10 cellular contexts compared by ENCODE assay signal in genomic region chr12:10392394-10392930, GRCh38. TPM values are rescaled to one million over a fixed set of nuclear protein-coding genes. Genes with fewer than 3 reads are reported as not detected.
A peak's percentile ranks its signal among the peaks of the same experiment; 100 is the strongest.
DNase-seq lines count a peak whose midpoint lies in the region; ATAC-seq, FAIRE-seq and TF ChIP-seq lines count a peak whose summit lies in the region.
"Had no signal": no experiment of that assay in that cellular context is flagged by ENCODE, and none has a peak within 500 bp of the region (broad histone marks: within the 10 kb centered on the region; RNA-seq: fewer than 3 reads in every experiment).

No MANE protein-coding gene starts in this region.

- POLR2A ChIA-PET in activated CD8-positive, alpha-beta T cell treated with anti-CD3 and anti-CD28 coated beads, Interleukin-2, amount 10 ng/mL, durations not matched to agents 7 days and 5 days (lab: Charles Lee), result interaction anchor here (0.7 to 8.5 kb wide), 16 partner anchors 8 to 742 kb away, joined by 3 to 69 read pairs (median 4); partner anchors contain the start of genes CD69 and CLEC2B

- CTCF ChIA-PET in activated CD8-positive, alpha-beta T cell treated with anti-CD3 and anti-CD28 coated beads, Interleukin-2, amount 10 ng/mL, durations not matched to agents 7 days and 5 days (lab: Charles Lee), result interaction anchor here (0.7 to 4.1 kb wide), 10 partner anchors 11 to 167 kb away, joined by 3 to 31 read pairs (median 4); no protein-coding TSS in a partner anchor

- H3K36me3 Mint-ChIP-seq in activated CD8-positive, alpha-beta T cell treated with anti-CD3 and anti-CD28 coated beads, Interleukin-2, amount 10 ng/mL, durations not matched to agents 7 days and 5 days (ENCODE audit: low read depth), result peaks cover 15% of the 10 kb centered on the region
- H3K36me3 Mint-ChIP-seq in glutamatergic neuron (ENCODE audit: unreplicated experiment), result no peaks in the 10 kb centered on the region

- H4K20me1 ChIP-seq in GM23248 (ENCODE audit: insufficient read depth) (no peaks in the 10 kb centered on the region), keratinocyte (ENCODE audit: control insufficient read depth, extremely low read depth, insufficient read depth, low read length) (no peaks in the 10 kb centered on the region)

- DNase-seq in GM04504 (ENCODE audit: low read depth) (peak; percentile 92), GM23248 (peak; percentile 90), LoVo (ENCODE audit: low spot score) (peak; percentile 84), keratinocyte (ENCODE audit: low read depth, low spot score) (peak; percentile 58), glutamatergic neuron (no peak), superior temporal gyrus (ENCODE audit: extremely low spot score) (no peak)
- peak; percentile 79 for DNase-seq in activated CD8-positive, alpha-beta T cell treated with anti-CD3 and anti-CD28 coated beads, Interleukin-2, amount 10 ng/mL, durations not matched to agents 7 days and 5 days

- peak; percentile 94 for FAIRE-seq in keratinocyte (lab: Jason Lieb, UNC)
- FAIRE-seq: islet of Langerhans had no signal

- H3K27me3 Mint-ChIP-seq in activated CD8-positive, alpha-beta T cell treated with anti-CD3 and anti-CD28 coated beads, Interleukin-2, amount 10 ng/mL, durations not matched to agents 7 days and 5 days (ENCODE audit: low read depth), result no peaks in the 10 kb centered on the region
- H3K27me3 Mint-ChIP-seq in glutamatergic neuron (ENCODE audit: unreplicated experiment), result no peaks in the 10 kb centered on the region

- peaks cover 57% of the 10 kb centered on the region for H3K4me1 Mint-ChIP-seq in activated CD8-positive, alpha-beta T cell treated with anti-CD3 and anti-CD28 coated beads, Interleukin-2, amount 10 ng/mL, durations not matched to agents 7 days and 5 days (ENCODE audit: low read depth)
- no peaks in the 10 kb centered on the region for H3K4me1 Mint-ChIP-seq in glutamatergic neuron (ENCODE audit: low read depth, unreplicated experiment)

- H3K9ac ChIP-seq in GM23248 (no peak overlapping the region), keratinocyte (ENCODE audit: control insufficient read depth, extremely low read depth, insufficient read depth, low read length) (no peak overlapping the region)

- H3K4me1 ChIP-seq in GM23248 (ENCODE audit: insufficient read depth) (peaks cover 23% of the 10 kb centered on the region), keratinocyte (ENCODE audit: control insufficient read depth, extremely low read depth, insufficient read depth, low read length) (peaks cover 41% of the 10 kb centered on the region)

- H3K27ac Mint-ChIP-seq in activated CD8-positive, alpha-beta T cell treated with anti-CD3 and anti-CD28 coated beads, Interleukin-2, amount 10 ng/mL, durations not matched to agents 7 days and 5 days, result peak overlapping the region; percentile 95
- H3K27ac Mint-ChIP-seq in glutamatergic neuron (ENCODE audit: unreplicated experiment), result no peak overlapping the region

- TF ChIP-seq CTCF in keratinocyte (optimal IDR thresholded peaks at IDR 0.05 in 1 of 3, IDR thresholded peaks at IDR 0.05 in 1 of 3, conservative IDR thresholded peaks at IDR 0.05 in 1 of 3; ENCODE audit: extremely low read depth in 1 of 3, insufficient read depth in 2 of 3, low read length in 3 of 3), result no peak
- TF ChIP-seq CTCF in glutamatergic neuron (IDR thresholded peaks at IDR 0.05; ENCODE audit: partially characterized antibody, unreplicated experiment), result no peak

- dilution Hi-C loops in keratinocyte (cut with MboI; ENCODE audit: extremely low pct_ligation_motif_present, low sequenced_read_pairs), result no loop called here

- no peaks in the 10 kb centered on the region for H3K9me2 ChIP-seq in GM23248 (ENCODE audit: insufficient read depth)

- no peaks in the 10 kb centered on the region for H3K9me3 Mint-ChIP-seq in activated CD8-positive, alpha-beta T cell treated with anti-CD3 and anti-CD28 coated beads, Interleukin-2, amount 10 ng/mL, durations not matched to agents 7 days and 5 days (ENCODE audit: insufficient read depth)
- no peaks in the 10 kb centered on the region for H3K9me3 Mint-ChIP-seq in glutamatergic neuron (ENCODE audit: unreplicated experiment)

- ATAC-seq in activated CD8-positive, alpha-beta T cell treated with anti-CD3 and anti-CD28 coated beads, Interleukin-2, amount 10 ng/mL, durations not matched to agents 7 days and 5 days, result peak; percentile 44
- no peak for ATAC-seq in GM21717 (IDR thresholded peaks at IDR 0.05; ENCODE audit: unreplicated experiment)

- no peaks in the 10 kb centered on the region for H3K27me3 ChIP-seq in GM23248 (replicated peaks; ENCODE audit: insufficient read depth)
- H3K27me3 ChIP-seq in keratinocyte (ENCODE audit: control insufficient read depth, extremely low read depth, insufficient read depth, low read length), result no peaks in the 10 kb centered on the region
- H3K27me3 ChIP-seq: SJSA1 had no signal

- H3K4me3 ChIP-seq in GM23248 (no peak overlapping the region), keratinocyte (ENCODE audit: control insufficient read depth in 2 of 3, extremely low read depth in 1 of 3, insufficient read depth in 2 of 3, low read depth in 1 of 3, low read length in 3 of 3) (peak overlapping the region in 2 of 3 experiments; percentile 10 to 32)
- H3K4me3 ChIP-seq: SJSA1 had no signal

- H3K79me2 ChIP-seq in GM23248 (ENCODE audit: insufficient read depth) (no peaks in the 10 kb centered on the region), keratinocyte (ENCODE audit: control insufficient read depth, insufficient read depth, low read length) (no peaks in the 10 kb centered on the region)

- no peaks in the 10 kb centered on the region for H3F3A ChIP-seq in GM23248 (ENCODE audit: insufficient read depth)

- H3K36me3 ChIP-seq in GM23248 (ENCODE audit: low read depth) (no peaks in the 10 kb centered on the region), keratinocyte (ENCODE audit: control insufficient read depth in 2 of 2, extremely low read depth in 1 of 2, insufficient read depth in 2 of 2, low read length in 2 of 2) (no peaks in the 10 kb centered on the region)
- H3K36me3 ChIP-seq: SJSA1 had no signal

- no peak overlapping the region for H2AFZ ChIP-seq in GM23248
- no peak overlapping the region for H2AFZ ChIP-seq in keratinocyte (ENCODE audit: control insufficient read depth, low read length)

- H3K27ac ChIP-seq in GM23248, result peak overlapping the region; percentile 6; the same call in 1 of the 2 replicates
- H3K27ac ChIP-seq in keratinocyte (ENCODE audit: control insufficient read depth, insufficient read depth, low read length), result peak overlapping the region; percentile 53
- H3K27ac ChIP-seq: SJSA1 had no signal

- 17 to 25% methylated on average over 7 of the region's 7 CpGs for WGBS in GM23248 (ENCODE audit: low coverage in 1 of 2, low lambda C conversion rate in 2 of 2, missing lambda C conversion rate in 2 of 2), 2 experiments

- H3K4me3 Mint-ChIP-seq in activated CD8-positive, alpha-beta T cell treated with anti-CD3 and anti-CD28 coated beads, Interleukin-2, amount 10 ng/mL, durations not matched to agents 7 days and 5 days, result peak overlapping the region; percentile 75
- no peak overlapping the region for H3K4me3 Mint-ChIP-seq in glutamatergic neuron (ENCODE audit: unreplicated experiment)

- no peaks in the 10 kb centered on the region for H3K9me1 ChIP-seq in keratinocyte (ENCODE audit: control insufficient read depth, extremely low read depth, insufficient read depth, low read length)

- no peaks in the 10 kb centered on the region for H3K9me3 ChIP-seq in GM23248 (ENCODE audit: low read depth)
- no peaks in the 10 kb centered on the region for H3K9me3 ChIP-seq in keratinocyte (ENCODE audit: control insufficient read depth, low read depth, low read length)
- H3K9me3 ChIP-seq: SJSA1 had no signal

- in situ Hi-C loops in GM23248 (cut with MboI), result no loop called here

- H3K4me2 ChIP-seq in GM23248 (ENCODE audit: unreplicated experiment) (peak overlapping the region; percentile 16), keratinocyte (ENCODE audit: control insufficient read depth, extremely low read depth, insufficient read depth, low read depth, low read length) (peak overlapping the region; percentile 68)

RNA-seq across cellular contexts. Expression of gene KLRK1, which starts 2.6 kb away (rescaled TPM):
- not detected in 2 replicates for total RNA-seq in GM23248 (2014; rRNA removed; shearing (Covaris generic))
- not detected in 2 replicates for polyA plus RNA-seq in GM23248 (2016; fragmentation: Nextera tagmentation; extraction: Ambion mirVana)
- 100 to 1,000 TPM; 117 to 123 TPM for total RNA-seq in activated CD8-positive, alpha-beta T cell treated with anti-CD3 and anti-CD28 coated beads, Interleukin-2, amount 10 ng/mL, durations not matched to agents 7 days and 5 days
- polyA plus RNA-seq in keratinocyte, result not detected in 3 replicates
- polyA plus RNA-seq in keratinocyte (2011; ENCODE audit: low read depth), result not detected
- not detected in 2 replicates for polyA plus RNA-seq in keratinocyte (2011; cell fraction: cytosol; rRNA removed)
- not detected in 2 replicates for polyA plus RNA-seq in keratinocyte (2011; cell fraction: nucleus; rRNA removed)
- polyA plus RNA-seq in keratinocyte (2012; ENCODE audit: low replicate concordance), result 0.14 and 0.20 TPM in 2 replicates
- polyA minus RNA-seq in keratinocyte, result not detected in 3 replicates
- polyA minus RNA-seq in keratinocyte (2011; cell fraction: cytosol; rRNA and poly(A)+ RNA removed), result not detected
- not detected in 2 replicates for polyA minus RNA-seq in keratinocyte (2011; cell fraction: nucleus; rRNA and poly(A)+ RNA removed)
- not detected for total RNA-seq in glutamatergic neuron (ENCODE audit: unreplicated experiment)
- total RNA-seq: SJSA1 had no signal

RNA-seq across cellular contexts. Expression of gene KLRC4, which starts 17.1 kb away (rescaled TPM):
- total RNA-seq in GM23248 (2014; rRNA removed; shearing (Covaris generic)), result not detected in 2 replicates
- not detected in 2 replicates for polyA plus RNA-seq in GM23248 (2016; fragmentation: Nextera tagmentation; extraction: Ambion mirVana)
- 1 to 10 TPM; 3.6 to 4.9 TPM for total RNA-seq in activated CD8-positive, alpha-beta T cell treated with anti-CD3 and anti-CD28 coated beads, Interleukin-2, amount 10 ng/mL, durations not matched to agents 7 days and 5 days
- not detected in 3 replicates for polyA plus RNA-seq in keratinocyte
- not detected for polyA plus RNA-seq in keratinocyte (2011; ENCODE audit: low read depth)
- not detected in 2 replicates for polyA plus RNA-seq in keratinocyte (2011; cell fraction: cytosol; rRNA removed)
- polyA plus RNA-seq in keratinocyte (2011; cell fraction: nucleus; rRNA removed), result not detected in 2 replicates
- polyA plus RNA-seq in keratinocyte (2012; ENCODE audit: low replicate concordance), result not detected in 2 replicates
- not detected in 3 replicates for polyA minus RNA-seq in keratinocyte
- polyA minus RNA-seq in keratinocyte (2011; cell fraction: cytosol; rRNA and poly(A)+ RNA removed), result not detected
- polyA minus RNA-seq in keratinocyte (2011; cell fraction: nucleus; rRNA and poly(A)+ RNA removed), result not detected in 2 replicates
- total RNA-seq in glutamatergic neuron (ENCODE audit: unreplicated experiment), result not detected
- total RNA-seq: SJSA1 had no signal

RNA-seq across cellular contexts. Expression of gene KLRC3, which starts 27.9 kb away (rescaled TPM):
- total RNA-seq in GM23248 (2014; rRNA removed; shearing (Covaris generic)), result not detected in 2 replicates
- polyA plus RNA-seq in GM23248 (2016; fragmentation: Nextera tagmentation; extraction: Ambion mirVana), result not detected in 2 replicates
- 1 to 10 TPM; 1.3 to 2.1 TPM for total RNA-seq in activated CD8-positive, alpha-beta T cell treated with anti-CD3 and anti-CD28 coated beads, Interleukin-2, amount 10 ng/mL, durations not matched to agents 7 days and 5 days
- polyA plus RNA-seq in keratinocyte, result not detected in 3 replicates
- not detected for polyA plus RNA-seq in keratinocyte (2011; ENCODE audit: low read depth)
- polyA plus RNA-seq in keratinocyte (2011; cell fraction: cytosol; rRNA removed), result not detected in 2 replicates
- not detected in 2 replicates for polyA plus RNA-seq in keratinocyte (2011; cell fraction: nucleus; rRNA removed)
- not detected in 2 replicates for polyA plus RNA-seq in keratinocyte (2012; ENCODE audit: low replicate concordance)
- not detected in 3 replicates for polyA minus RNA-seq in keratinocyte
- polyA minus RNA-seq in keratinocyte (2011; cell fraction: cytosol; rRNA and poly(A)+ RNA removed), result not detected
- not detected in 2 replicates for polyA minus RNA-seq in keratinocyte (2011; cell fraction: nucleus; rRNA and poly(A)+ RNA removed)
- total RNA-seq in glutamatergic neuron (ENCODE audit: unreplicated experiment), result not detected
- total RNA-seq: SJSA1 had no signal

RNA-seq across cellular contexts. Expression of gene KLRC2, which starts 43.3 kb away (rescaled TPM):
- total RNA-seq in GM23248 (2014; rRNA removed; shearing (Covaris generic)), result not detected in 2 replicates
- not detected in 2 replicates for polyA plus RNA-seq in GM23248 (2016; fragmentation: Nextera tagmentation; extraction: Ambion mirVana)
- 1 to 10 TPM; 1.6 to 1.7 TPM for total RNA-seq in activated CD8-positive, alpha-beta T cell treated with anti-CD3 and anti-CD28 coated beads, Interleukin-2, amount 10 ng/mL, durations not matched to agents 7 days and 5 days
- polyA plus RNA-seq in keratinocyte, result 0.09 TPM in 1 of 3 replicates, not detected in the others
- not detected for polyA plus RNA-seq in keratinocyte (2011; ENCODE audit: low read depth)
- polyA plus RNA-seq in keratinocyte (2011; cell fraction: cytosol; rRNA removed), result not detected in 2 replicates
- not detected in 2 replicates for polyA plus RNA-seq in keratinocyte (2011; cell fraction: nucleus; rRNA removed)
- not detected in 2 replicates for polyA plus RNA-seq in keratinocyte (2012; ENCODE audit: low replicate concordance)
- not detected in 3 replicates for polyA minus RNA-seq in keratinocyte
- polyA minus RNA-seq in keratinocyte (2011; cell fraction: cytosol; rRNA and poly(A)+ RNA removed), result not detected
- polyA minus RNA-seq in keratinocyte (2011; cell fraction: nucleus; rRNA and poly(A)+ RNA removed), result 0.74 and 2.5 TPM in 2 replicates
- total RNA-seq in glutamatergic neuron (ENCODE audit: unreplicated experiment), result not detected
- total RNA-seq: SJSA1 had no signal

Comparison
In these comparisons a context has a peak if more than half of its experiments do, and no peak if none do; other contexts are left out.
1. DNase-seq: peak in GM04504 (single experiment), GM23248 (single experiment), LoVo (single experiment), activated CD8-positive, alpha-beta T cell treated with anti-CD3 and anti-CD28 coated beads, Interleukin-2, amount 10 ng/mL, durations not matched to agents 7 days and 5 days (single experiment) and keratinocyte (single experiment); none in glutamatergic neuron (single experiment) and superior temporal gyrus (single experiment).
2. RNA of gene KLRK1, which starts 2.6 kb away (total RNA-seq): 117 to 123 TPM in activated CD8-positive, alpha-beta T cell treated with anti-CD3 and anti-CD28 coated beads, Interleukin-2, amount 10 ng/mL, durations not matched to agents 7 days and 5 days; not detected in GM23248 and not detected in glutamatergic neuron (single experiment); every median in the first group is over 100 times any median in the second.